In genomic region chr6:34560366-34561226, GRCh38 we compare ENCODE assay signal across 11 cellular contexts. TPM values are rescaled to one million over a fixed set of nuclear protein-coding genes. Genes with fewer than 3 reads are reported as not detected.
DNase-seq lines count a peak whose midpoint lies in the region; ATAC-seq and TF ChIP-seq lines count a peak whose summit lies in the region.
"Had no signal": no experiment of that assay in that cellular context is flagged by ENCODE, and none has a peak within 500 bp of the region (broad histone marks: within the 10 kb centered on the region; RNA-seq: fewer than 3 reads in every experiment).

No MANE protein-coding gene starts in this region.

- peaks cover 0 to 7% (median 0%) of the 10 kb centered on the region in 9 donors for H3K9me3 Mint-ChIP-seq in naive thymus-derived CD8-positive, alpha-beta T cell

- TF ChIP-seq CTCF in epithelial cell of proximal tubule (conservative IDR thresholded peaks at IDR 0.05; ENCODE audit: low read depth, low read length): peak; percentile 10

- no peak overlapping the region for H3K4me3 ChIP-seq in epithelial cell of proximal tubule (ENCODE audit: low read depth, low read length)

- peaks cover 0 to 4% (median 1%) of the 10 kb centered on the region in 5 donors for H3K27me3 Mint-ChIP-seq in naive thymus-derived CD8-positive, alpha-beta T cell

- no peaks in the 10 kb centered on the region for H3K36me3 Mint-ChIP-seq in naive thymus-derived CD8-positive, alpha-beta T cell

- POLR2A ChIA-PET in naive thymus-derived CD8-positive, alpha-beta T cell (lab: Charles Lee): no interaction called here

- peaks cover 0 to 2% (median 0%) of the 10 kb centered on the region in 4 donors for H3K4me1 Mint-ChIP-seq in naive thymus-derived CD8-positive, alpha-beta T cell

- DNase-seq in ELF-1 (ENCODE audit: low read depth, low spot score): peak; percentile 78
- peak; percentile 57 for DNase-seq in NCI-H510A (lab: John Stamatoyannopoulos, UW)
- DNase-seq in epithelial cell of proximal tubule (ENCODE audit: low read depth): no peak
- DNase-seq in pons (ENCODE audit: low spot score): peak; percentile 47
- DNase-seq in naive thymus-derived CD8-positive, alpha-beta T cell: no peak
- DNase-seq: activated CD8-positive, alpha-beta memory T cell treated with anti-CD3 and anti-CD28 coated beads, Interleukin-2, amount 50 U/mL, for 4 hours; NK-92 treated with Interleukin-12 subunit alpha and Interleukin-12 subunit beta, amount 100 ng/mL, for 24 hours; stimulated activated CD4-positive, alpha-beta T cell treated with anti-CD3 and anti-CD28 coated beads, Interleukin-4, amount 100 ng/mL, for 24 hours had no signal

- no peak overlapping the region for H3K4me3 Mint-ChIP-seq in naive thymus-derived CD8-positive, alpha-beta T cell

- H3K27ac Mint-ChIP-seq in naive thymus-derived CD8-positive, alpha-beta T cell: no peak overlapping the region

- ATAC-seq in GM19467 (IDR thresholded peaks at IDR 0.05; ENCODE audit: unreplicated experiment) (no peak), HG02678 (IDR thresholded peaks at IDR 0.05; ENCODE audit: unreplicated experiment) (no peak)
- ATAC-seq in naive thymus-derived CD8-positive, alpha-beta T cell: no peak

RNA-seq across cellular contexts. Expression of gene SPDEF, which starts 4.5 kb away (rescaled TPM):
- 0.07 TPM in 1 of 2 replicates, not detected in the other for total RNA-seq in epithelial cell of proximal tubule
- total RNA-seq in naive thymus-derived CD8-positive, alpha-beta T cell: not detected
- polyA plus RNA-seq in naive thymus-derived CD8-positive, alpha-beta T cell: not detected
- total RNA-seq: dermis microvascular lymphatic vessel endothelial cell had no signal

Comparison
In these comparisons a context has a peak if more than half of its experiments do, and no peak if none do; other contexts are left out.
1. DNase-seq: peak in ELF-1 (single experiment), NCI-H510A (single experiment) and pons (single experiment); none in epithelial cell of proximal tubule (single experiment) and naive thymus-derived CD8-positive, alpha-beta T cell (0 of 10).